22 cellular contexts compared by ENCODE assay signal in genomic region chr10:124597677-124598165, GRCh38.
"Had no signal": no experiment of that assay in that cellular context is flagged by ENCODE, and none has a peak within 500 bp of the region (broad histone marks: within the 10 kb centered on the region; RNA-seq: fewer than 3 reads in every experiment).

No MANE protein-coding gene starts in this region.

- ATAC-seq: activated CD8-positive, alpha-beta T cell treated with anti-CD3 and anti-CD28 coated beads for 36 hours; activated T-helper 17 cell treated with anti-CD3 and anti-CD28 coated beads, Interleukin-2, amount 50 U/mL, for 72 hours had no signal

- H3K9me3 Mint-ChIP-seq: activated CD8-positive, alpha-beta T cell treated with anti-CD3 and anti-CD28 coated beads for 36 hours; activated naive CD8-positive, alpha-beta T cell treated with anti-CD3 and anti-CD28 coated beads, Interleukin-2, amount 10 ng/mL, durations not matched to agents 7 days and 5 days; activated T-helper 17 cell treated with anti-CD3 and anti-CD28 coated beads, Interleukin-2, amount 50 U/mL, for 72 hours; endodermal cell; stimulated activated naive CD8-positive, alpha-beta T cell treated with anti-CD3 and anti-CD28 coated beads, Interleukin-15, Interleukin-2, amounts not matched to agents 100 ng/mL and 50 ng/mL, for 24 hours; T-helper 2 cell treated with Interferon-gamma antibody and Interleukin-4, amounts not matched to agents 5 μg/mL and 100 μg/mL, for 36 hours had no signal

- H3K36me3 Mint-ChIP-seq: activated naive CD8-positive, alpha-beta T cell treated with anti-CD3 and anti-CD28 coated beads, Interleukin-2, amount 10 ng/mL, durations not matched to agents 7 days and 5 days had no signal

- H3K4me1 Mint-ChIP-seq: activated naive CD8-positive, alpha-beta T cell treated with anti-CD3 and anti-CD28 coated beads, Interleukin-2, amount 10 ng/mL, durations not matched to agents 7 days and 5 days had no signal

- H3K27ac ChIP-seq: cardiac muscle cell, colonic mucosa, epithelial cell of prostate, left ventricle myocardium inferior, pancreas, sigmoid colon, transverse colon, uterus had no signal

- H3K27me3 Mint-ChIP-seq: activated CD8-positive, alpha-beta T cell treated with anti-CD3 and anti-CD28 coated beads for 36 hours; activated naive CD8-positive, alpha-beta T cell treated with anti-CD3 and anti-CD28 coated beads, Interleukin-2, amount 10 ng/mL, durations not matched to agents 7 days and 5 days; activated T-helper 17 cell treated with anti-CD3 and anti-CD28 coated beads, Interleukin-2, amount 50 U/mL, for 72 hours; stimulated activated naive CD8-positive, alpha-beta T cell treated with anti-CD3 and anti-CD28 coated beads, Interleukin-15, Interleukin-2, amounts not matched to agents 100 ng/mL and 50 ng/mL, for 24 hours had no signal

- DNase-seq: activated CD4-positive, alpha-beta T cell treated with anti-CD3 and anti-CD28 coated beads for 4 hours; activated CD8-positive, alpha-beta T cell treated with anti-CD3 and anti-CD28 coated beads for 36 hours; activated naive CD4-positive, alpha-beta T cell; activated naive CD8-positive, alpha-beta T cell treated with anti-CD3 and anti-CD28 coated beads, Interleukin-2, amount 10 ng/mL, durations not matched to agents 7 days and 5 days; activated T-cell treated with anti-CD3 and anti-CD28 coated beads, Interleukin-2, amount 50 U/mL, for 1 hour; amygdala; colonic mucosa; endodermal cell; foreskin fibroblast; hippocampal formation; left ventricle myocardium inferior; sigmoid colon; stimulated activated CD4-positive, alpha-beta T cell treated with anti-CD3 and anti-CD28 coated beads, Interleukin-1b, Interleukin-23, amount 100 ng/mL, for 48 hours; stimulated activated CD8-positive, alpha-beta memory T cell treated with anti-CD3 and anti-CD28 coated beads, Interleukin-4, amount 100 ng/mL, for 48 hours; transverse colon; uterus had no signal

- H3K4me3 ChIP-seq: cardiac muscle cell, colonic mucosa, left ventricle myocardium inferior, pancreas, sigmoid colon, transverse colon, uterus had no signal

- H3K27ac Mint-ChIP-seq: activated CD8-positive, alpha-beta T cell treated with anti-CD3 and anti-CD28 coated beads for 36 hours; activated naive CD8-positive, alpha-beta T cell treated with anti-CD3 and anti-CD28 coated beads, Interleukin-2, amount 10 ng/mL, durations not matched to agents 7 days and 5 days; activated T-helper 17 cell treated with anti-CD3 and anti-CD28 coated beads, Interleukin-2, amount 50 U/mL, for 72 hours; endodermal cell; stimulated activated naive CD8-positive, alpha-beta T cell treated with anti-CD3 and anti-CD28 coated beads, Interleukin-15, Interleukin-2, amounts not matched to agents 100 ng/mL and 50 ng/mL, for 24 hours; T-helper 2 cell treated with Interferon-gamma antibody and Interleukin-4, amounts not matched to agents 5 μg/mL and 100 μg/mL, for 36 hours had no signal

- H3K9me3 ChIP-seq: colonic mucosa, left ventricle myocardium inferior, pancreas, sigmoid colon, transverse colon, uterus had no signal

- H3K27me3 ChIP-seq: cardiac muscle cell, colonic mucosa, pancreas, sigmoid colon, transverse colon, uterus had no signal

- H3K4me1 ChIP-seq: colonic mucosa, left ventricle myocardium inferior, pancreas, sigmoid colon, uterus had no signal

- H3K36me3 ChIP-seq: cardiac muscle cell, colonic mucosa, left ventricle myocardium inferior, pancreas, sigmoid colon, transverse colon, uterus had no signal

- H3K4me3 Mint-ChIP-seq: activated CD8-positive, alpha-beta T cell treated with anti-CD3 and anti-CD28 coated beads for 36 hours; activated naive CD8-positive, alpha-beta T cell treated with anti-CD3 and anti-CD28 coated beads, Interleukin-2, amount 10 ng/mL, durations not matched to agents 7 days and 5 days; activated T-helper 17 cell treated with anti-CD3 and anti-CD28 coated beads, Interleukin-2, amount 50 U/mL, for 72 hours; endodermal cell; stimulated activated naive CD8-positive, alpha-beta T cell treated with anti-CD3 and anti-CD28 coated beads, Interleukin-15, Interleukin-2, amounts not matched to agents 100 ng/mL and 50 ng/mL, for 24 hours; T-helper 2 cell treated with Interferon-gamma antibody and Interleukin-4, amounts not matched to agents 5 μg/mL and 100 μg/mL, for 36 hours had no signal
